20 cellular contexts compared by ENCODE assay signal in the genomic region with DNA sequence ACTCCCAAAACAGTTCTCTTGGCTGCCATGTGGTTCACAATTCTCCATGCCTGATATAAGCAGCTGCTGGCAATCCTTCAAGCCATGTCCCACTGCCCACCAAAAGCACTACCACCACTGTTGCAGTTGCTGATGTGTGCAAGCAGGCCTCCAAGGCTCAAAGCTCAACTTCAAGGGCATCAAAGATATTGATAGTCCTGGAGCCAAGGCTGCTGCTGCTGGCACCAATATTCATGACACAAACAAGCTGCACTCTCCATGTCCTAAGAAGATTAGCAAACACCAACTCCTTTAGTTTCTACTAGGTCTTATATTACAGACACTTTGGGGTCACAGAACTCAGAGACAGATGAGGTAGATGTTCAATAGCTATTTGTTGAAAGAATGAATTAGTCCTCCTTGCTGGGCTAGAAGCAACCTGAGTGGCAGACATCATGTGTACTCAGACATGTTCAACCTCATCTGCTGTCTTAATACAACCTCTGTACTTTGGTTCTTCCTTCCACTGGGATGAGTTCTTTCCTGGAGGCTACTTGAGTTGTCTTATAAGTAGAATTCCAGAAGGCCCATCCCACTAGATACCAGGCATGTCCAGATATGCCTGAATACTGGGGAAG.
DNase-seq lines count a peak whose midpoint lies in the region; ATAC-seq, FAIRE-seq and TF ChIP-seq lines count a peak whose summit lies in the region.
"Had no signal": no experiment of that assay in that cellular context is flagged by ENCODE, and none has a peak within 500 bp of the region (broad histone marks: within the 10 kb centered on the region; RNA-seq: fewer than 3 reads in every experiment).

No MANE protein-coding gene starts in this region.

- H3K9ac ChIP-seq in adipocyte (ENCODE audit: low read length) (peak overlapping the region; percentile 47), keratinocyte (ENCODE audit: control insufficient read depth, extremely low read depth, insufficient read depth, low read length) (peak overlapping the region; percentile 70)

- peak; percentile 98 for FAIRE-seq in keratinocyte (lab: Jason Lieb, UNC)
- FAIRE-seq: G401.6, GM12892, kidney had no signal

- peak overlapping the region; percentile 60 for H3K4me2 ChIP-seq in keratinocyte (ENCODE audit: control insufficient read depth, extremely low read depth, insufficient read depth, low read depth, low read length)

- dilution Hi-C loops in keratinocyte (cut with MboI; ENCODE audit: extremely low pct_ligation_motif_present, low sequenced_read_pairs) = no loop called here

- no peaks in the 10 kb centered on the region for H3K27me3 ChIP-seq in adipocyte (replicated peaks; ENCODE audit: control insufficient read depth, insufficient read depth, low read length)
- no peaks in the 10 kb centered on the region for H3K27me3 ChIP-seq in keratinocyte (ENCODE audit: control insufficient read depth, extremely low read depth, insufficient read depth, low read length)
- H3K27me3 ChIP-seq: ovary, stomach had no signal

- H2AFZ ChIP-seq in keratinocyte (ENCODE audit: control insufficient read depth, low read length) = peak overlapping the region; percentile 2

- ATAC-seq in GM19351 (IDR thresholded peaks at IDR 0.05; ENCODE audit: unreplicated experiment) = no peak
- ATAC-seq: mucosa of descending colon had no signal

- H3K9me3 ChIP-seq in adipocyte (ENCODE audit: control insufficient read depth, low read length) = no peaks in the 10 kb centered on the region
- H3K9me3 ChIP-seq in keratinocyte (ENCODE audit: control insufficient read depth, low read depth, low read length) = no peaks in the 10 kb centered on the region
- H3K9me3 ChIP-seq: Caco-2, mucosa of descending colon, ovary, stomach had no signal

- peaks cover 62% of the 10 kb centered on the region for H3K4me1 ChIP-seq in adipocyte (ENCODE audit: control insufficient read depth, insufficient read depth, low read length)
- H3K4me1 ChIP-seq in keratinocyte (ENCODE audit: control insufficient read depth, extremely low read depth, insufficient read depth, low read length) = peaks cover 54% of the 10 kb centered on the region

- H3K4me3 ChIP-seq in adipocyte (ENCODE audit: low read length) (peak overlapping the region; percentile 10), keratinocyte (ENCODE audit: control insufficient read depth in 2 of 3, extremely low read depth in 1 of 3, insufficient read depth in 2 of 3, low read depth in 1 of 3, low read length in 3 of 3) (no peak overlapping the region), skin epidermis (no peak overlapping the region)
- H3K4me3 ChIP-seq: mucosa of descending colon, ovary, stomach had no signal

- no peaks in the 10 kb centered on the region for H3K79me2 ChIP-seq in keratinocyte (ENCODE audit: control insufficient read depth, insufficient read depth, low read length)

- H3K36me3 ChIP-seq in adipocyte (ENCODE audit: control insufficient read depth, insufficient read depth, low read length, severe bottlenecking) (no peaks in the 10 kb centered on the region), keratinocyte (ENCODE audit: control insufficient read depth in 2 of 2, extremely low read depth in 1 of 2, insufficient read depth in 2 of 2, low read length in 2 of 2) (no peaks in the 10 kb centered on the region)
- H3K36me3 ChIP-seq: ovary, stomach had no signal

- H3K9me1 ChIP-seq in keratinocyte (ENCODE audit: control insufficient read depth, extremely low read depth, insufficient read depth, low read length) = no peaks in the 10 kb centered on the region

- TF ChIP-seq CTCF in keratinocyte (optimal IDR thresholded peaks at IDR 0.05 in 1 of 3, IDR thresholded peaks at IDR 0.05 in 1 of 3, conservative IDR thresholded peaks at IDR 0.05 in 1 of 3; ENCODE audit: extremely low read depth in 1 of 3, insufficient read depth in 2 of 3, low read length in 3 of 3) = no peak

- H4K20me1 ChIP-seq in keratinocyte (ENCODE audit: control insufficient read depth, extremely low read depth, insufficient read depth, low read length) = no peaks in the 10 kb centered on the region

- DNase-seq in HPDE6-E6E7 (ENCODE audit: extremely low spot score) = peak; percentile 23
- DNase-seq in adipocyte (ENCODE audit: low read depth) = no peak
- DNase-seq in keratinocyte (ENCODE audit: low read depth, low spot score) = peak; percentile 75
- no peak for DNase-seq in AML-193 (lab: John Stamatoyannopoulos, UW)
- DNase-seq in NCI-H1105 treated with DMSO at 0.1 percent for 48 hours (lab: John Stamatoyannopoulos, UW) = no peak
- DNase-seq in NCI-H526 (lab: John Stamatoyannopoulos, UW) = no peak
- DNase-seq: activated CD4-positive, alpha-beta T cell treated with anti-CD3 and anti-CD28 coated beads for 4 hours; Caco-2; Kasumi-1; kidney; mucosa of descending colon; NCI-H1694; NCI-H446 treated with DMSO at 0.1 percent for 48 hours; ovary; SIG-M5; stomach had no signal

- H3K27ac ChIP-seq in keratinocyte (ENCODE audit: control insufficient read depth, insufficient read depth, low read length) (peak overlapping the region; percentile 96), skin epidermis (peak overlapping the region in 19 of 21 experiments; percentile 5 to 83 (median 59))
- H3K27ac ChIP-seq: stomach had no signal

Comparison
In these comparisons a context has a peak if more than half of its experiments do, and no peak if none do; other contexts are left out.
1. DNase-seq: peak in HPDE6-E6E7 (single experiment) and keratinocyte (single experiment); none in adipocyte (single experiment), AML-193 (0 of 2), NCI-H1105 treated with DMSO at 0.1 percent for 48 hours (single experiment) and NCI-H526 (0 of 2).